In genomic region chr5:136056771-136057335, GRCh38 we compare ENCODE assay signal across 1 cellular context.
A peak's percentile ranks its signal among the peaks of the same experiment; 100 is the strongest.
TF ChIP-seq lines count a peak whose summit lies in the region.

No MANE protein-coding gene starts in this region.

TF ChIP-seq in HepG2, 621 proteins besides CTCF, POLR2A, EP300 and RAD21:
- TF ChIP-seq ZNF687 (CRISPR knock-in tag; IDR thresholded peaks at IDR 0.05) (peak; percentile 38), ZSCAN21 (CRISPR knock-in tag; IDR thresholded peaks at IDR 0.05; ENCODE audit: borderline replicate concordance) (no peak)
TF ChIP-seq in HepG2: peak in this region for 1.
